ENCODE assay signal across 36 cellular contexts in the genomic region with DNA sequence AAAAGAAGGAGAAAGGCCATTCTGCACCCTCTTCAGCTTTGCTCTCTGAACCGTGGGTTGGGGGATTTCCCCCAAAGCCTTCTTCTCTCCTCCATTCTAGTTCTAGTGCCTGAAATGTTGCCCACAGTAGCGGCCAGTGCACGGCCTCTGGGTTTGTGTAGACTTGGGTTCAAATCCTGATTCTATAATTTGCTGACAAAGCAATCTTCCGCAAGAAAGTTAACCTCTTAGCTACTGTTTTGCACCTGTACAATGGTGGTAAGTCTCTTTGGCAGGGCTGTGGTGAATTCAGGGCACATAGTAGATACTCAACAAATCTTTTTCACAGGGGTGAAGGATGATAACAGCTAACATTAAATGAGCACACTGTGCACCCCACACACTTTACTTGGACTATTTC.
"Had no signal": no experiment of that assay in that cellular context is flagged by ENCODE, and none has a peak within 500 bp of the region (broad histone marks: within the 10 kb centered on the region; RNA-seq: fewer than 3 reads in every experiment).

No MANE protein-coding gene starts in this region.

- H3K4me1 Mint-ChIP-seq: activated T-helper 17 cell treated with anti-CD3 and anti-CD28 coated beads, Interleukin-2, amount 50 U/mL, for 72 hours had no signal

- H3K36me3 Mint-ChIP-seq: activated CD4-positive, alpha-beta memory T cell treated with anti-CD3 and anti-CD28 coated beads for 36 hours; activated naive CD8-positive, alpha-beta T cell treated with anti-CD3 and anti-CD28 coated beads for 36 hours had no signal

- H3K4me3 Mint-ChIP-seq: activated B cell treated with CpG ODN at 0.5 μM for 24 hours; activated CD4-positive, alpha-beta memory T cell treated with anti-CD3 and anti-CD28 coated beads for 36 hours; activated CD4-positive, alpha-beta T cell treated with anti-CD3 and anti-CD28 coated beads, Interleukin-2, amount 10 ng/mL, durations not matched to agents 24 days and 14 days; activated CD8-positive, alpha-beta T cell treated with anti-CD3 and anti-CD28 coated beads for 36 hours; activated naive CD4-positive, alpha-beta T cell treated with anti-CD3 and anti-CD28 coated beads for 36 hours; activated naive CD8-positive, alpha-beta T cell treated with anti-CD3 and anti-CD28 coated beads for 36 hours; activated T-cell treated with anti-CD3 and anti-CD28 coated beads, Interleukin-2, amount 50 U/mL, for 4 hours; activated T-cell treated with anti-CD3 and anti-CD28 coated beads, Interleukin-2, amount 50 U/mL, for 72 hours; activated T-helper 1 cell treated with anti-CD3 and anti-CD28 coated beads, Interleukin-12 subunit alpha, Interleukin-12 subunit beta, Interleukin-2, Interleukin-4 antibody, amounts not matched to agents 30 ng/mL and 10 ng/mL and 1 ng/mL, durations not matched to agents 14 hours and 24 hours and 36 hours; activated T-helper 17 cell treated with anti-CD3 and anti-CD28 coated beads, Interleukin-2, amount 50 U/mL, for 72 hours; T-helper 1 cell treated with Interleukin-12 subunit alpha and Interleukin-12 subunit beta and Interleukin-4 antibody, amounts not matched to agents 30 μg/mL and 1 μg/mL, for 36 hours; T-helper 2 cell treated with Interferon-gamma antibody and Interleukin-4, amounts not matched to agents 5 μg/mL and 100 μg/mL, for 36 hours had no signal

- H3K27ac Mint-ChIP-seq: activated B cell treated with CpG ODN at 0.5 μM for 24 hours; activated CD4-positive, alpha-beta memory T cell treated with anti-CD3 and anti-CD28 coated beads for 36 hours; activated CD4-positive, alpha-beta T cell treated with anti-CD3 and anti-CD28 coated beads, Interleukin-2, amount 10 ng/mL, durations not matched to agents 24 days and 14 days; activated CD8-positive, alpha-beta T cell treated with anti-CD3 and anti-CD28 coated beads for 36 hours; activated naive CD4-positive, alpha-beta T cell treated with anti-CD3 and anti-CD28 coated beads for 36 hours; activated naive CD4-positive, alpha-beta T cell treated with anti-CD3 and anti-CD28 coated beads, Interleukin-2, amount 50 U/mL, for 72 hours; activated naive CD8-positive, alpha-beta T cell treated with anti-CD3 and anti-CD28 coated beads for 36 hours; activated T-cell treated with anti-CD3 and anti-CD28 coated beads, Interleukin-2, amount 50 U/mL, for 72 hours; activated T-helper 1 cell treated with anti-CD3 and anti-CD28 coated beads, Interleukin-12 subunit alpha, Interleukin-12 subunit beta, Interleukin-2, Interleukin-4 antibody, amounts not matched to agents 30 ng/mL and 10 ng/mL and 1 ng/mL, durations not matched to agents 14 hours and 24 hours and 36 hours; activated T-helper 17 cell treated with anti-CD3 and anti-CD28 coated beads, Interleukin-2, amount 50 U/mL, for 72 hours; T-helper 1 cell treated with Interleukin-12 subunit alpha and Interleukin-12 subunit beta and Interleukin-4 antibody, amounts not matched to agents 30 μg/mL and 1 μg/mL, for 36 hours; T-helper 2 cell treated with Interferon-gamma antibody and Interleukin-4, amounts not matched to agents 5 μg/mL and 100 μg/mL, for 36 hours had no signal

- H3K9me3 ChIP-seq: adrenal gland, body of pancreas, breast epithelium had no signal

- DNase-seq: activated B cell treated with CpG ODN at 0.5 μM for 24 hours; activated CD4-positive, alpha-beta memory T cell treated with anti-CD3 and anti-CD28 coated beads for 36 hours; activated CD4-positive, alpha-beta T cell treated with anti-CD3 and anti-CD28 coated beads for 4 hours; activated CD4-positive, alpha-beta T cell treated with anti-CD3 and anti-CD28 coated beads, Interleukin-2, amount 10 ng/mL, durations not matched to agents 24 days and 14 days; activated CD4-positive, alpha-beta T cell treated with anti-CD3 and anti-CD28 coated beads, Interleukin-2, amount 50 U/mL, for 1 hour; activated CD4-positive, alpha-beta T cell treated with anti-CD3 and anti-CD28 coated beads, Interleukin-2, amount 50 U/mL, for 4 hours; activated CD4-positive, CD25-positive, alpha-beta regulatory T cell treated with anti-CD3 and anti-CD28 coated beads, Interleukin-2, amount 50 U/mL, for 72 hours; activated CD8-positive, alpha-beta memory T cell treated with anti-CD3 and anti-CD28 coated beads, Interleukin-2, amount 50 U/mL, for 4 hours; activated CD8-positive, alpha-beta T cell treated with anti-CD3 and anti-CD28 coated beads for 36 hours; activated effector memory CD4-positive, alpha-beta T cell treated with anti-CD3 and anti-CD28 coated beads, Interleukin-2, amount 50 U/mL, for 16 hours; activated gamma-delta T cell treated with Interleukin-2 at 50 U/mL for 16 hours; activated naive CD4-positive, alpha-beta T cell; activated naive CD4-positive, alpha-beta T cell treated with anti-CD3 and anti-CD28 coated beads for 36 hours; activated naive CD4-positive, alpha-beta T cell treated with anti-CD3 and anti-CD28 coated beads, Interleukin-2, amount 50 U/mL, for 16 hours; activated naive CD8-positive, alpha-beta T cell treated with anti-CD3 and anti-CD28 coated beads for 36 hours; activated T-cell treated with anti-CD3 and anti-CD28 coated beads for 4 hours; activated T-cell treated with anti-CD3 and anti-CD28 coated beads, Interleukin-2, amount 50 U/mL, for 1 hour; activated T-cell treated with anti-CD3 and anti-CD28 coated beads, Interleukin-2, amount 50 U/mL, for 4 hours; activated T-cell treated with anti-CD3 and anti-CD28 coated beads, Interleukin-2, amount 50 U/mL, for 72 hours; adrenal gland; amniotic stem cell; aorta; body of pancreas; brain microvascular endothelial cell; central memory CD4-positive, alpha-beta T cell; T-helper 2 cell; T-helper 9 cell had no signal

- FAIRE-seq: astrocyte, TTC549 had no signal

- H3K4me1 ChIP-seq: breast epithelium had no signal

- H3K9me3 Mint-ChIP-seq: activated B cell treated with CpG ODN at 0.5 μM for 24 hours; activated CD4-positive, alpha-beta memory T cell treated with anti-CD3 and anti-CD28 coated beads for 36 hours; activated CD4-positive, alpha-beta T cell treated with anti-CD3 and anti-CD28 coated beads, Interleukin-2, amount 10 ng/mL, durations not matched to agents 24 days and 14 days; activated CD8-positive, alpha-beta T cell treated with anti-CD3 and anti-CD28 coated beads for 36 hours; activated naive CD4-positive, alpha-beta T cell treated with anti-CD3 and anti-CD28 coated beads for 36 hours; activated naive CD4-positive, alpha-beta T cell treated with anti-CD3 and anti-CD28 coated beads, Interleukin-2, amount 50 U/mL, for 72 hours; activated naive CD8-positive, alpha-beta T cell treated with anti-CD3 and anti-CD28 coated beads for 36 hours; activated T-cell treated with anti-CD3 and anti-CD28 coated beads, Interleukin-2, amount 50 U/mL, for 4 hours; activated T-cell treated with anti-CD3 and anti-CD28 coated beads, Interleukin-2, amount 50 U/mL, for 72 hours; activated T-helper 1 cell treated with anti-CD3 and anti-CD28 coated beads, Interleukin-12 subunit alpha, Interleukin-12 subunit beta, Interleukin-2, Interleukin-4 antibody, amounts not matched to agents 30 ng/mL and 10 ng/mL and 1 ng/mL, durations not matched to agents 14 hours and 24 hours and 36 hours; activated T-helper 17 cell treated with anti-CD3 and anti-CD28 coated beads, Interleukin-2, amount 50 U/mL, for 72 hours; T-helper 1 cell treated with Interleukin-12 subunit alpha and Interleukin-12 subunit beta and Interleukin-4 antibody, amounts not matched to agents 30 μg/mL and 1 μg/mL, for 36 hours; T-helper 2 cell treated with Interferon-gamma antibody and Interleukin-4, amounts not matched to agents 5 μg/mL and 100 μg/mL, for 36 hours had no signal

- ATAC-seq: activated CD8-positive, alpha-beta T cell treated with anti-CD3 and anti-CD28 coated beads for 36 hours; activated naive CD4-positive, alpha-beta T cell treated with anti-CD3 and anti-CD28 coated beads, Interleukin-2, amount 50 U/mL, for 72 hours; activated T-cell treated with anti-CD3 and anti-CD28 coated beads, Interleukin-2, amount 50 U/mL, for 4 hours; activated T-cell treated with anti-CD3 and anti-CD28 coated beads, Interleukin-2, amount 50 U/mL, for 72 hours; activated T-helper 17 cell treated with anti-CD3 and anti-CD28 coated beads, Interleukin-2, amount 50 U/mL, for 72 hours; body of pancreas had no signal

- H3K27ac ChIP-seq: adrenal gland, body of pancreas, brain microvascular endothelial cell, breast epithelium, VCaP had no signal

- H3K27me3 ChIP-seq: adrenal gland, body of pancreas had no signal

- H3K36me3 ChIP-seq: adrenal gland, brain microvascular endothelial cell, breast epithelium had no signal

- H3K4me3 ChIP-seq: adrenal gland, body of pancreas, breast epithelium had no signal
